1 cellular context compared by ENCODE assay signal in the genomic region with DNA sequence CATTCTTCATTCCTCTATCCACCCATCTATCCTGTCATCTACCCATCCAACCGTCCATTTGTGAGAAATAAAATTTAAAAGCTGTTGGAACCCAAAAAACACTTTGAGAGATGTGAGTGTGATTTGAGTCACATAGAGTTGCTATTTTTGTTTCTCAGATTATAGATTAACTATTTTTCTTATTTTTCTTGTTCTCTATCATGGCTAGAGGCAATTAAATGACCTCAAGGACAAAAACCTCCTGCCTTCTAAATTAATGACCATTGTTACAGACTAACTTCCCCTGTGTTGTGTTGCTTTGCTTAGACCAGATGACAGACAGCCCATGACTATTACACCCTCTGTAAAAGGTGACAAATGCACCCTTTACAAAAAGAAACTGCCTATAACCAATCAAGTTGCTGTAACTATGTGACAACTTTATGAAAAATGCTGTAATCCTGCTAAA.
TF ChIP-seq lines count a peak whose summit lies in the region.

No MANE protein-coding gene starts in this region.

TF ChIP-seq in GM12878, 131 proteins besides CTCF, POLR2A, EP300 and RAD21 (continues in another document):
- TF ChIP-seq KLF5 (IDR thresholded peaks at IDR 0.05; ENCODE audit: partially characterized antibody) (no peak), MYC (IDR thresholded peaks at IDR 0.05; ENCODE audit: insufficient read depth, insufficient read length, insufficient replicate concordance, low read length, severe bottlenecking) (no peak), YY1 (IDR thresholded peaks at IDR 0.05; ENCODE audit: low read depth, low read length) (no peak), MTA3 (IDR thresholded peaks at IDR 0.05; ENCODE audit: borderline replicate concordance, low read length) (no peak), ZBTB11 (CRISPR knock-in tag; IDR thresholded peaks at IDR 0.05) (no peak), TAF1 (IDR thresholded peaks at IDR 0.05; ENCODE audit: borderline replicate concordance, low read depth, low read length) (no peak), SUZ12 (IDR thresholded peaks at IDR 0.05; ENCODE audit: unreplicated experiment) (no peak), LARP7 (IDR thresholded peaks at IDR 0.05) (no peak), BCLAF1 (IDR thresholded peaks at IDR 0.05) (no peak), SUPT20H (IDR thresholded peaks at IDR 0.05; ENCODE audit: borderline replicate concordance, control insufficient read depth, low read depth, low read length) (no peak), PAX5 (IDR thresholded peaks at IDR 0.05; ENCODE audit: borderline replicate concordance, low read depth, low read length) (no peak), CHD2 (IDR thresholded peaks at IDR 0.05; ENCODE audit: borderline replicate concordance, low read depth, low read length) (no peak), ZNF217 (IDR thresholded peaks at IDR 0.05) (peak; percentile 66; the same call in 1 of the 2 replicates), MXI1 (IDR thresholded peaks at IDR 0.05; ENCODE audit: low read depth, low read length) (peak; percentile 52; the same call in 1 of the 2 replicates), NR2F1 (conservative IDR thresholded peaks at IDR 0.05) (peak; percentile 73), TCF3 (IDR thresholded peaks at IDR 0.05; ENCODE audit: borderline replicate concordance, insufficient read depth, low read depth, low read length) (no peak), GATAD2B (conservative IDR thresholded peaks at IDR 0.05; ENCODE audit: low read depth) (no peak), MTA2 (IDR thresholded peaks at IDR 0.05; ENCODE audit: low read depth) (peak; percentile 98), ZNF24 (IDR thresholded peaks at IDR 0.05) (no peak), RFX5 (IDR thresholded peaks at IDR 0.05; ENCODE audit: low read depth, low read length) (peak; percentile 87), NFYA (IDR thresholded peaks at IDR 0.05; ENCODE audit: borderline replicate concordance, low read depth, low read length) (no peak), BACH1 (IDR thresholded peaks at IDR 0.05; ENCODE audit: borderline replicate concordance) (no peak), YBX1 (IDR thresholded peaks at IDR 0.05) (no peak), RB1 (IDR thresholded peaks at IDR 0.05; ENCODE audit: borderline replicate concordance) (no peak), ZBTB40 (IDR thresholded peaks at IDR 0.05; ENCODE audit: borderline replicate concordance) (no peak; the same call in 1 of the 2 replicates), SP1 (IDR thresholded peaks at IDR 0.05; ENCODE audit: low read depth, low read length) (no peak), SIX5 (IDR thresholded peaks at IDR 0.05; ENCODE audit: low read depth, low read length, severe bottlenecking) (no peak)
- TF ChIP-seq, protein P1, sequence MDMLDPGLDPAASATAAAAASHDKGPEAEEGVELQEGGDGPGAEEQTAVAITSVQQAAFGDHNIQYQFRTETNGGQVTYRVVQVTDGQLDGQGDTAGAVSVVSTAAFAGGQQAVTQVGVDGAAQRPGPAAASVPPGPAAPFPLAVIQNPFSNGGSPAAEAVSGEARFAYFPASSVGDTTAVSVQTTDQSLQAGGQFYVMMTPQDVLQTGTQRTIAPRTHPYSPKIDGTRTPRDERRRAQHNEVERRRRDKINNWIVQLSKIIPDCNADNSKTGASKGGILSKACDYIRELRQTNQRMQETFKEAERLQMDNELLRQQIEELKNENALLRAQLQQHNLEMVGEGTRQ (IDR thresholded peaks at IDR 0.05; ENCODE audit: borderline replicate concordance, low read depth, low read length): no peak
- TF ChIP-seq, protein P2, sequence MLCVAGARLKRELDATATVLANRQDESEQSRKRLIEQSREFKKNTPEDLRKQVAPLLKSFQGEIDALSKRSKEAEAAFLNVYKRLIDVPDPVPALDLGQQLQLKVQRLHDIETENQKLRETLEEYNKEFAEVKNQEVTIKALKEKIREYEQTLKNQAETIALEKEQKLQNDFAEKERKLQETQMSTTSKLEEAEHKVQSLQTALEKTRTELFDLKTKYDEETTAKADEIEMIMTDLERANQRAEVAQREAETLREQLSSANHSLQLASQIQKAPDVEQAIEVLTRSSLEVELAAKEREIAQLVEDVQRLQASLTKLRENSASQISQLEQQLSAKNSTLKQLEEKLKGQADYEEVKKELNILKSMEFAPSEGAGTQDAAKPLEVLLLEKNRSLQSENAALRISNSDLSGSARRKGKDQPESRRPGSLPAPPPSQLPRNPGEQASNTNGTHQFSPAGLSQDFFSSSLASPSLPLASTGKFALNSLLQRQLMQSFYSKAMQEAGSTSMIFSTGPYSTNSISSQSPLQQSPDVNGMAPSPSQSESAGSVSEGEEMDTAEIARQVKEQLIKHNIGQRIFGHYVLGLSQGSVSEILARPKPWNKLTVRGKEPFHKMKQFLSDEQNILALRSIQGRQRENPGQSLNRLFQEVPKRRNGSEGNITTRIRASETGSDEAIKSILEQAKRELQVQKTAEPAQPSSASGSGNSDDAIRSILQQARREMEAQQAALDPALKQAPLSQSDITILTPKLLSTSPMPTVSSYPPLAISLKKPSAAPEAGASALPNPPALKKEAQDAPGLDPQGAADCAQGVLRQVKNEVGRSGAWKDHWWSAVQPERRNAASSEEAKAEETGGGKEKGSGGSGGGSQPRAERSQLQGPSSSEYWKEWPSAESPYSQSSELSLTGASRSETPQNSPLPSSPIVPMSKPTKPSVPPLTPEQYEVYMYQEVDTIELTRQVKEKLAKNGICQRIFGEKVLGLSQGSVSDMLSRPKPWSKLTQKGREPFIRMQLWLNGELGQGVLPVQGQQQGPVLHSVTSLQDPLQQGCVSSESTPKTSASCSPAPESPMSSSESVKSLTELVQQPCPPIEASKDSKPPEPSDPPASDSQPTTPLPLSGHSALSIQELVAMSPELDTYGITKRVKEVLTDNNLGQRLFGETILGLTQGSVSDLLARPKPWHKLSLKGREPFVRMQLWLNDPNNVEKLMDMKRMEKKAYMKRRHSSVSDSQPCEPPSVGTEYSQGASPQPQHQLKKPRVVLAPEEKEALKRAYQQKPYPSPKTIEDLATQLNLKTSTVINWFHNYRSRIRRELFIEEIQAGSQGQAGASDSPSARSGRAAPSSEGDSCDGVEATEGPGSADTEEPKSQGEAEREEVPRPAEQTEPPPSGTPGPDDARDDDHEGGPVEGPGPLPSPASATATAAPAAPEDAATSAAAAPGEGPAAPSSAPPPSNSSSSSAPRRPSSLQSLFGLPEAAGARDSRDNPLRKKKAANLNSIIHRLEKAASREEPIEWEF (IDR thresholded peaks at IDR 0.05; ENCODE audit: insufficient replicate concordance, low read depth, low read length): peak; percentile 25
- TF ChIP-seq, protein P3, sequence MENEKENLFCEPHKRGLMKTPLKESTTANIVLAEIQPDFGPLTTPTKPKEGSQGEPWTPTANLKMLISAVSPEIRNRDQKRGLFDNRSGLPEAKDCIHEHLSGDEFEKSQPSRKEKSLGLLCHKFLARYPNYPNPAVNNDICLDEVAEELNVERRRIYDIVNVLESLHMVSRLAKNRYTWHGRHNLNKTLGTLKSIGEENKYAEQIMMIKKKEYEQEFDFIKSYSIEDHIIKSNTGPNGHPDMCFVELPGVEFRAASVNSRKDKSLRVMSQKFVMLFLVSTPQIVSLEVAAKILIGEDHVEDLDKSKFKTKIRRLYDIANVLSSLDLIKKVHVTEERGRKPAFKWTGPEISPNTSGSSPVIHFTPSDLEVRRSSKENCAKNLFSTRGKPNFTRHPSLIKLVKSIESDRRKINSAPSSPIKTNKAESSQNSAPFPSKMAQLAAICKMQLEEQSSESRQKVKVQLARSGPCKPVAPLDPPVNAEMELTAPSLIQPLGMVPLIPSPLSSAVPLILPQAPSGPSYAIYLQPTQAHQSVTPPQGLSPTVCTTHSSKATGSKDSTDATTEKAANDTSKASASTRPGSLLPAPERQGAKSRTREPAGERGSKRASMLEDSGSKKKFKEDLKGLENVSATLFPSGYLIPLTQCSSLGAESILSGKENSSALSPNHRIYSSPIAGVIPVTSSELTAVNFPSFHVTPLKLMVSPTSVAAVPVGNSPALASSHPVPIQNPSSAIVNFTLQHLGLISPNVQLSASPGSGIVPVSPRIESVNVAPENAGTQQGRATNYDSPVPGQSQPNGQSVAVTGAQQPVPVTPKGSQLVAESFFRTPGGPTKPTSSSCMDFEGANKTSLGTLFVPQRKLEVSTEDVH (IDR thresholded peaks at IDR 0.05; ENCODE audit: low read depth, partially characterized antibody): no peak
- TF ChIP-seq, protein P4, sequence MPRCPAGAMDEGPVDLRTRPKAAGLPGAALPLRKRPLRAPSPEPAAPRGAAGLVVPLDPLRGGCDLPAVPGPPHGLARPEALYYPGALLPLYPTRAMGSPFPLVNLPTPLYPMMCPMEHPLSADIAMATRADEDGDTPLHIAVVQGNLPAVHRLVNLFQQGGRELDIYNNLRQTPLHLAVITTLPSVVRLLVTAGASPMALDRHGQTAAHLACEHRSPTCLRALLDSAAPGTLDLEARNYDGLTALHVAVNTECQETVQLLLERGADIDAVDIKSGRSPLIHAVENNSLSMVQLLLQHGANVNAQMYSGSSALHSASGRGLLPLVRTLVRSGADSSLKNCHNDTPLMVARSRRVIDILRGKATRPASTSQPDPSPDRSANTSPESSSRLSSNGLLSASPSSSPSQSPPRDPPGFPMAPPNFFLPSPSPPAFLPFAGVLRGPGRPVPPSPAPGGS (IDR thresholded peaks at IDR 0.05; ENCODE audit: borderline replicate concordance, insufficient read depth, low read depth, low read length, poor library complexity, severe bottlenecking): no peak
